Comparison of ENCODE assay signal across 1 cellular context in genomic region chr16:70682239-70683145, GRCh38.
TF ChIP-seq lines count a peak whose summit lies in the region.

No MANE protein-coding gene starts in this region.

TF ChIP-seq in GM23338, 12 proteins besides CTCF, POLR2A, EP300 and RAD21 (continued from another document):
- TF ChIP-seq ETS1 (IDR thresholded peaks at IDR 0.05) (no peak), EZH2 (IDR thresholded peaks at IDR 0.05; ENCODE audit: low read depth, unreplicated experiment) (no peak), JUNB (IDR thresholded peaks at IDR 0.05; ENCODE audit: unreplicated experiment) (no peak), CREB1 (CRISPR knock-in tag; IDR thresholded peaks at IDR 0.05; ENCODE audit: low read depth) (no peak), EZH2phosphoT487 (IDR thresholded peaks at IDR 0.05; ENCODE audit: unreplicated experiment) (no peak), STAT1 (IDR thresholded peaks at IDR 0.05; ENCODE audit: unreplicated experiment) (no peak), ZNF114 (CRISPR knock-in tag; IDR thresholded peaks at IDR 0.05) (no peak), NANOG (IDR thresholded peaks at IDR 0.05; ENCODE audit: borderline replicate concordance) (no peak)
